ENCODE assay signal across 2 cellular contexts in genomic region chr5:12616093-12616492, GRCh38.
TF ChIP-seq lines count a peak whose summit lies in the region.

No MANE protein-coding gene starts in this region.

TF ChIP-seq in GM23338, 12 proteins besides CTCF, POLR2A, EP300 and RAD21 (continued from another document):
- TF ChIP-seq ETS1 (IDR thresholded peaks at IDR 0.05) (no peak), ZNF462 (CRISPR knock-in tag; IDR thresholded peaks at IDR 0.05) (no peak), EZH2 (IDR thresholded peaks at IDR 0.05; ENCODE audit: low read depth, unreplicated experiment) (no peak), EZH2phosphoT487 (IDR thresholded peaks at IDR 0.05; ENCODE audit: unreplicated experiment) (no peak), NANOG (IDR thresholded peaks at IDR 0.05; ENCODE audit: borderline replicate concordance) (no peak), STAT1 (IDR thresholded peaks at IDR 0.05; ENCODE audit: unreplicated experiment) (no peak), ZNF331 (CRISPR knock-in tag; IDR thresholded peaks at IDR 0.05; ENCODE audit: low read depth) (no peak), POLR2AphosphoS5 (IDR thresholded peaks at IDR 0.05; ENCODE audit: low read depth) (no peak), CREB1 (CRISPR knock-in tag; IDR thresholded peaks at IDR 0.05; ENCODE audit: low read depth) (no peak), JUNB (IDR thresholded peaks at IDR 0.05; ENCODE audit: unreplicated experiment) (no peak)
- TF ChIP-seq, protein P1, sequence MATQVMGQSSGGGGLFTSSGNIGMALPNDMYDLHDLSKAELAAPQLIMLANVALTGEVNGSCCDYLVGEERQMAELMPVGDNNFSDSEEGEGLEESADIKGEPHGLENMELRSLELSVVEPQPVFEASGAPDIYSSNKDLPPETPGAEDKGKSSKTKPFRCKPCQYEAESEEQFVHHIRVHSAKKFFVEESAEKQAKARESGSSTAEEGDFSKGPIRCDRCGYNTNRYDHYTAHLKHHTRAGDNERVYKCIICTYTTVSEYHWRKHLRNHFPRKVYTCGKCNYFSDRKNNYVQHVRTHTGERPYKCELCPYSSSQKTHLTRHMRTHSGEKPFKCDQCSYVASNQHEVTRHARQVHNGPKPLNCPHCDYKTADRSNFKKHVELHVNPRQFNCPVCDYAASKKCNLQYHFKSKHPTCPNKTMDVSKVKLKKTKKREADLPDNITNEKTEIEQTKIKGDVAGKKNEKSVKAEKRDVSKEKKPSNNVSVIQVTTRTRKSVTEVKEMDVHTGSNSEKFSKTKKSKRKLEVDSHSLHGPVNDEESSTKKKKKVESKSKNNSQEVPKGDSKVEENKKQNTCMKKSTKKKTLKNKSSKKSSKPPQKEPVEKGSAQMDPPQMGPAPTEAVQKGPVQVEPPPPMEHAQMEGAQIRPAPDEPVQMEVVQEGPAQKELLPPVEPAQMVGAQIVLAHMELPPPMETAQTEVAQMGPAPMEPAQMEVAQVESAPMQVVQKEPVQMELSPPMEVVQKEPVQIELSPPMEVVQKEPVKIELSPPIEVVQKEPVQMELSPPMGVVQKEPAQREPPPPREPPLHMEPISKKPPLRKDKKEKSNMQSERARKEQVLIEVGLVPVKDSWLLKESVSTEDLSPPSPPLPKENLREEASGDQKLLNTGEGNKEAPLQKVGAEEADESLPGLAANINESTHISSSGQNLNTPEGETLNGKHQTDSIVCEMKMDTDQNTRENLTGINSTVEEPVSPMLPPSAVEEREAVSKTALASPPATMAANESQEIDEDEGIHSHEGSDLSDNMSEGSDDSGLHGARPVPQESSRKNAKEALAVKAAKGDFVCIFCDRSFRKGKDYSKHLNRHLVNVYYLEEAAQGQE (IDR thresholded peaks at IDR 0.05; ENCODE audit: unreplicated experiment): no peak

TF ChIP-seq in H1, 55 proteins besides CTCF, POLR2A, EP300 and RAD21 (continued from another document):
- TF ChIP-seq JUN (IDR thresholded peaks at IDR 0.05; ENCODE audit: low read depth, low read length) (no peak), TAF1 (IDR thresholded peaks at IDR 0.05; ENCODE audit: low read depth, low read length) (no peak), RNF2 (IDR thresholded peaks at IDR 0.05; ENCODE audit: borderline replicate concordance, low read depth, low read length, missing control alignments, poor library complexity, severe bottlenecking) (no peak), EZH2 (IDR thresholded peaks at IDR 0.05; ENCODE audit: low read depth, low read length, severe bottlenecking) (no peak), SUZ12 (IDR thresholded peaks at IDR 0.05; ENCODE audit: low read length) (no peak), HDAC6 (IDR thresholded peaks at IDR 0.05; ENCODE audit: low read depth, low read length) (no peak), CBX8 (IDR thresholded peaks at IDR 0.05; ENCODE audit: borderline replicate concordance, low read depth, low read length) (no peak)
TF ChIP-seq in H1: peak in this region for 0.
